ENCODE assay signal across 8 cellular contexts in genomic region chrX:13014111-13015094, GRCh38. TPM values are rescaled to one million over a fixed set of nuclear protein-coding genes. Genes with fewer than 3 reads are reported as not detected.
DNase-seq lines count a peak whose midpoint lies in the region; ATAC-seq, FAIRE-seq and TF ChIP-seq lines count a peak whose summit lies in the region.

No MANE protein-coding gene starts in this region.

- intact Hi-C loops in pancreas (cut with DNase I), result no loop called here

- H3K36me3 ChIP-seq in Karpas-422 (ENCODE audit: insufficient read depth, low read length) (no peaks in the 10 kb centered on the region), pancreas (no peaks in the 10 kb centered on the region)

- TF ChIP-seq CTCF in fibroblast of mammary gland (conservative IDR thresholded peaks at IDR 0.05; ENCODE audit: control insufficient read depth, insufficient read depth, low read depth, low read length) (no peak), pancreas (IDR thresholded peaks at IDR 0.05) (no peak)

- H3K4me1 ChIP-seq in Karpas-422 (ENCODE audit: low read length) (peaks cover 14% of the 10 kb centered on the region), pancreas (peaks cover 0 to 13% (median 0%) of the 10 kb centered on the region in 3 donors)

- no peak overlapping the region for H3K4me3 ChIP-seq in Karpas-422 (ENCODE audit: low read length)
- H3K4me3 ChIP-seq in fibroblast of mammary gland (ENCODE audit: control insufficient read depth, low read depth, low read length), result no peak overlapping the region
- H3K4me3 ChIP-seq in pancreas, result no peak overlapping the region

- H3K27me3 ChIP-seq in Karpas-422 (ENCODE audit: low read length) (no peaks in the 10 kb centered on the region), pancreas (no peaks in the 10 kb centered on the region)

- no peaks in the 10 kb centered on the region for H3K9me3 ChIP-seq in Karpas-422 (ENCODE audit: low read length)
- H3K9me3 ChIP-seq in pancreas, result no peaks in the 10 kb centered on the region

- H3K79me2 ChIP-seq in Karpas-422 (ENCODE audit: low read length), result no peaks in the 10 kb centered on the region

- H3K27ac ChIP-seq in Karpas-422 (ENCODE audit: low read length) (no peak overlapping the region), pancreas (peak overlapping the region in 2 of 4 donors; percentile 14 to 44)

- 30% methylated on average over 7 of the region's 7 CpGs for WGBS in pancreas, 2 donors

- no peaks in the 10 kb centered on the region for H4K20me1 ChIP-seq in Karpas-422 (ENCODE audit: insufficient read depth, low read depth, low read length)

- no peak for FAIRE-seq in pancreas (lab: Jason Lieb, UNC)

- ATAC-seq in GM21526 (IDR thresholded peaks at IDR 0.05; ENCODE audit: low FRiP score, unreplicated experiment), result peak; percentile 14
- ATAC-seq in pancreas, result no peak

- no peak overlapping the region for H3K9ac ChIP-seq in Karpas-422 (ENCODE audit: low read length)

- DNase-seq in EH (ENCODE audit: low read depth), result peak; percentile 58
- DNase-seq in Karpas-422, result no peak
- DNase-seq in fibroblast of mammary gland (ENCODE audit: low read depth), result peak; percentile 21
- no peak for DNase-seq in NCI-H1092 treated with DMSO at 0.1 percent for 48 hours (lab: John Stamatoyannopoulos, UW)
- DNase-seq in NCI-H526 (lab: John Stamatoyannopoulos, UW), result no peak
- DNase-seq in stimulated activated CD4-positive, alpha-beta T cell treated with anti-CD3 and anti-CD28 coated beads, Interleukin-4, amount 100 ng/mL, for 24 hours, result no peak
- no peak for DNase-seq in pancreas

- peak overlapping the region; percentile 55; the same call in 1 of the 2 replicates for H2AFZ ChIP-seq in Karpas-422 (ENCODE audit: low read length)

- H3K4me2 ChIP-seq in Karpas-422 (ENCODE audit: low read depth, low read length, poor library complexity, severe bottlenecking), result peak overlapping the region; percentile 25

- H3K9me2 ChIP-seq in Karpas-422 (replicated peaks; ENCODE audit: insufficient read depth, low read length), result no peaks in the 10 kb centered on the region

RNA-seq across cellular contexts. Expression of gene FAM9C, which starts 30.0 kb away (rescaled TPM):
- not detected in 2 replicates for total RNA-seq in Karpas-422 (2014; rRNA removed; shearing (Covaris generic); ENCODE audit: low replicate concordance)
- not detected for total RNA-seq in pancreas
- not detected for polyA plus RNA-seq in pancreas

RNA-seq across cellular contexts. Expression of gene TMSB4X, which starts 39.5 kb away (rescaled TPM):
- 2,363 and 3,856 TPM in 2 replicates for total RNA-seq in Karpas-422 (2014; rRNA removed; shearing (Covaris generic); ENCODE audit: low replicate concordance)
- total RNA-seq in pancreas, result 1,000 to 10,000 TPM in 2 of 6 donors, 100 to 1,000 TPM in 4; 460 to 1,697 (median 685) TPM
- polyA plus RNA-seq in pancreas, result 1,000 to 10,000 TPM; 2,074 to 2,276 TPM

Comparison
In these comparisons a context has a peak if more than half of its experiments do, and no peak if none do; other contexts are left out.
1. DNase-seq: peak in EH (single experiment) and fibroblast of mammary gland (single experiment); none in Karpas-422 (single experiment), NCI-H1092 treated with DMSO at 0.1 percent for 48 hours (single experiment), NCI-H526 (0 of 2), stimulated activated CD4-positive, alpha-beta T cell treated with anti-CD3 and anti-CD28 coated beads, Interleukin-4, amount 100 ng/mL, for 24 hours (single experiment) and pancreas (0 of 6).